ENCODE assay signal across 17 cellular contexts in the genomic region with DNA sequence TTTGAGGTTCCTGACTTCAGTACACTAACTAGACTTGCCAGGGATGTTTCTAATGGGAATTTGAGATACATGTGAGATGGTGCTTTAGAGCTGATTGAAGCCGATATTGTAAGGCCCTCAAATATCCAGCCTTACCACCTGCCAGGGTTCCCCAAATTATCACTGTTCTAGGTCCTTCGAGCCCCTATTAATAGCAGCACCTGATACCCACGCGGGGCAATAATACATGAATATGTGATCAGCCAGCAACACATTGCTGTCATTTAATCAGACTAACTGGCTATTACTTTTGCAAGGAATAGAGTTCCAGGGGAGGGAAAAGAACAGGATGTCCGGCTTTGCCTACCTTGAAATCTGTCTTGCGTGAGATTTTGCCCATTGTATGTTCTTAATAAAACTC. TPM values are rescaled to one million over a fixed set of nuclear protein-coding genes. Genes with fewer than 3 reads are reported as not detected.
A peak's percentile ranks its signal among the peaks of the same experiment; 100 is the strongest.
DNase-seq lines count a peak whose midpoint lies in the region; ATAC-seq and TF ChIP-seq lines count a peak whose summit lies in the region.
"Had no signal": no experiment of that assay in that cellular context is flagged by ENCODE, and none has a peak within 500 bp of the region (broad histone marks: within the 10 kb centered on the region; RNA-seq: fewer than 3 reads in every experiment).

No MANE protein-coding gene starts in this region.

- peaks cover 43 to 95% (median 60%) of the 10 kb centered on the region in 10 experiments for H3K4me1 ChIP-seq in BLaER1 treated with 17β-estradiol and CSF1 and Interleukin-3, amounts not matched to agents 10 nM and 100 nM
- peaks cover 78% of the 10 kb centered on the region for H3K4me1 ChIP-seq in CD8-positive, alpha-beta T cell (ENCODE audit: insufficient read depth, low read length)

- no peak overlapping the region for H3K27ac ChIP-seq in BLaER1 treated with 17β-estradiol and CSF1 and Interleukin-3, amounts not matched to agents 10 nM and 100 nM
- peak overlapping the region; percentile 82 for H3K27ac ChIP-seq in CD8-positive, alpha-beta T cell (ENCODE audit: low read depth, low read length)
- H3K27ac ChIP-seq: BLaER1, foreskin keratinocyte, PC-9 had no signal

- DNase-seq in CD8-positive, alpha-beta T cell, result no peak
- no peak for DNase-seq in natural killer cell
- no peak for DNase-seq in DMS79 treated with DMSO at 0.1 percent for 48 hours (lab: John Stamatoyannopoulos, UW)
- DNase-seq: endodermal cell, foreskin keratinocyte, NCI-H1694, NCI-H526, nucleus accumbens, PC-9 had no signal

- ATAC-seq in CD8-positive, alpha-beta T cell, result no peak
- ATAC-seq in natural killer cell, result no peak
- no peak for ATAC-seq in HG03432 (IDR thresholded peaks at IDR 0.05; ENCODE audit: unreplicated experiment)
- no peak for ATAC-seq in GM21390 (IDR thresholded peaks at IDR 0.05; ENCODE audit: unreplicated experiment)
- ATAC-seq in GM21381 (IDR thresholded peaks at IDR 0.05; ENCODE audit: unreplicated experiment), result no peak
- ATAC-seq: foreskin keratinocyte, WTC11 had no signal

- H3K9me3 Mint-ChIP-seq in CD8-positive, alpha-beta T cell, result no peaks in the 10 kb centered on the region
- no peaks in the 10 kb centered on the region for H3K9me3 Mint-ChIP-seq in activated naive CD8-positive, alpha-beta T cell (ENCODE audit: low read depth)
- H3K9me3 Mint-ChIP-seq in natural killer cell, result no peaks in the 10 kb centered on the region
- H3K9me3 Mint-ChIP-seq: endodermal cell, WTC11 had no signal

- intact Hi-C loops in CD8-positive, alpha-beta T cell (cut with DNase I, micrococcal nuclease), result loop anchor here in 1 of 2 experiments (10.0 kb wide), 3 partner anchors 398 to 812 kb away; a partner anchor contains a TSS
- intact Hi-C loops in natural killer cell (cut with micrococcal nuclease), result no loop called here

- peak overlapping the region; percentile 99 for H3K27ac Mint-ChIP-seq in CD8-positive, alpha-beta T cell
- peak overlapping the region; percentile 99 for H3K27ac Mint-ChIP-seq in activated naive CD8-positive, alpha-beta T cell
- H3K27ac Mint-ChIP-seq in natural killer cell, result peak overlapping the region; percentile 85 to 95
- H3K27ac Mint-ChIP-seq: endodermal cell, WTC11 had no signal

- peaks cover 0 to 14% (median 9%) of the 10 kb centered on the region in 11 experiments; a peak in 14 of 22 replicates for H3K9me3 ChIP-seq in BLaER1 treated with 17β-estradiol and CSF1 and Interleukin-3, amounts not matched to agents 10 nM and 100 nM (replicated peaks in 1 of 11)
- no peaks in the 10 kb centered on the region for H3K9me3 ChIP-seq in CD8-positive, alpha-beta T cell (ENCODE audit: low read length)
- H3K9me3 ChIP-seq: thoracic aorta had no signal

- peaks cover 0 to 11% (median 0%) of the 10 kb centered on the region in 11 experiments; a peak in 3 of 22 replicates for H4K20me1 ChIP-seq in BLaER1 treated with 17β-estradiol and CSF1 and Interleukin-3, amounts not matched to agents 10 nM and 100 nM

- peaks cover 68% of the 10 kb centered on the region for H3K36me3 Mint-ChIP-seq in CD8-positive, alpha-beta T cell
- peaks cover 37% of the 10 kb centered on the region for H3K36me3 Mint-ChIP-seq in activated naive CD8-positive, alpha-beta T cell
- no peaks in the 10 kb centered on the region for H3K36me3 Mint-ChIP-seq in natural killer cell
- H3K36me3 Mint-ChIP-seq: WTC11 had no signal

- H3K4me3 Mint-ChIP-seq in CD8-positive, alpha-beta T cell, result peak overlapping the region; percentile 88
- peak overlapping the region; percentile 97 for H3K4me3 Mint-ChIP-seq in activated naive CD8-positive, alpha-beta T cell
- H3K4me3 Mint-ChIP-seq in natural killer cell, result peak overlapping the region; percentile 55
- H3K4me3 Mint-ChIP-seq: endodermal cell, WTC11 had no signal

- H3K9ac ChIP-seq in BLaER1 treated with 17β-estradiol and CSF1 and Interleukin-3, amounts not matched to agents 10 nM and 100 nM, result no peak overlapping the region
- H3K9ac ChIP-seq: BLaER1 had no signal

- H3K4me3 ChIP-seq in BLaER1 treated with 17β-estradiol and CSF1 and Interleukin-3, amounts not matched to agents 10 nM and 100 nM, result no peak overlapping the region
- peak overlapping the region; percentile 43 for H3K4me3 ChIP-seq in CD8-positive, alpha-beta T cell (ENCODE audit: low read depth, low read length)
- H3K4me3 ChIP-seq: BLaER1, PC-9, thoracic aorta had no signal

- TF ChIP-seq CTCF in CD8-positive, alpha-beta T cell (IDR thresholded peaks at IDR 0.05), result no peak
- no peak for TF ChIP-seq CTCF in natural killer cell (IDR thresholded peaks at IDR 0.05)

- no peaks in the 10 kb centered on the region for H3K27me3 Mint-ChIP-seq in CD8-positive, alpha-beta T cell (ENCODE audit: low read depth)
- H3K27me3 Mint-ChIP-seq in activated naive CD8-positive, alpha-beta T cell, result no peaks in the 10 kb centered on the region
- no peaks in the 10 kb centered on the region for H3K27me3 Mint-ChIP-seq in natural killer cell (ENCODE audit: low read depth in 2 of 2)

- POLR2A ChIA-PET in CD8-positive, alpha-beta T cell (lab: Charles Lee), result interaction anchor here (0.6 to 4.1 kb wide), 6 partner anchors 30 to 821 kb away, joined by 3 to 26 read pairs (median 4); no protein-coding TSS in a partner anchor

- peaks cover 0 to 9% (median 0%) of the 10 kb centered on the region in 11 experiments; a peak in 2 of 22 replicates for H3K36me3 ChIP-seq in BLaER1 treated with 17β-estradiol and CSF1 and Interleukin-3, amounts not matched to agents 10 nM and 100 nM
- H3K36me3 ChIP-seq in CD8-positive, alpha-beta T cell (ENCODE audit: insufficient read depth, low read length), result peaks cover 11% of the 10 kb centered on the region
- H3K36me3 ChIP-seq: BLaER1, thoracic aorta had no signal

- CTCF ChIA-PET in CD8-positive, alpha-beta T cell (lab: Charles Lee), result interaction anchor here (0.7 to 4.0 kb wide), 5 partner anchors 30 to 215 kb away, joined by 3 to 9 read pairs (median 3); no protein-coding TSS in a partner anchor

- H3K27me3 ChIP-seq in BLaER1 treated with 17β-estradiol and CSF1 and Interleukin-3, amounts not matched to agents 10 nM and 100 nM, result peaks cover 26 to 36% (median 33%) of the 10 kb centered on the region in 11 experiments
- no peaks in the 10 kb centered on the region for H3K27me3 ChIP-seq in CD8-positive, alpha-beta T cell (ENCODE audit: insufficient read depth, low read length)

- peaks cover 82% of the 10 kb centered on the region for H3K4me1 Mint-ChIP-seq in CD8-positive, alpha-beta T cell (ENCODE audit: low read depth)
- peaks cover 84% of the 10 kb centered on the region for H3K4me1 Mint-ChIP-seq in activated naive CD8-positive, alpha-beta T cell (ENCODE audit: low read depth)
- H3K4me1 Mint-ChIP-seq in natural killer cell, result peaks cover 72 to 73% of the 10 kb centered on the region in 2 donors

- peak overlapping the region in 10 of 11 experiments; percentile 14 to 98 (median 36); a peak in 13 of 22 replicates for H3K4me2 ChIP-seq in BLaER1 treated with 17β-estradiol and CSF1 and Interleukin-3, amounts not matched to agents 10 nM and 100 nM
- H3K4me2 ChIP-seq: BLaER1, PC-9 had no signal

RNA-seq across cellular contexts. Expression of a gene that starts 5.1 kb away (rescaled TPM):
- total RNA-seq in CD8-positive, alpha-beta T cell, result 100 to 1,000 TPM; 578 to 581 TPM
- 100 to 1,000 TPM in 1 of 3 donors, 10 to 100 TPM in 2; 61.7 to 306 (median 85.4) TPM for total RNA-seq in natural killer cell
